ENCODE assay signal across 1 cellular context in the genomic region with DNA sequence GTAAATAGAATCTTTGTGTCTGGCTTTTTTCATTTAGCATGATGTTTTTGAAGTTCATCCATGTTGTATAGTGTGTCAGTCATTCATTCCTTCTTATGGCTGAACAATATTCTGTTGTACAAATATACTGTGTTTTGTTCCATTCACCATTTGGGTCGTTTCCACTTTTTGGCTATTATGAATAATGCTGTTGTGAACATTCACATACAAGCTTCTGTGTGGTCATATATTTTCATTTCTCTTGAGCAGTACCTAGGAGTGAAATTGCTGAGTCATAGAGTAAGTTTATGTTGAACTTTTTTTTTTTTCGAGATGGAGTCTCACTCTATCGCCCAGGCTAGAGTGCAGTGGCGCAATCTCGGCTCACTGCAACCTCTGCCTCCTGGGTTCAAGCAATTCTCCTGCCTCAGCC.
TF ChIP-seq lines count a peak whose summit lies in the region.

No MANE protein-coding gene starts in this region.

TF ChIP-seq in K562, 482 proteins besides CTCF, POLR2A, EP300 and RAD21 (continued from another document and continues in another):
- TF ChIP-seq, protein P1, sequence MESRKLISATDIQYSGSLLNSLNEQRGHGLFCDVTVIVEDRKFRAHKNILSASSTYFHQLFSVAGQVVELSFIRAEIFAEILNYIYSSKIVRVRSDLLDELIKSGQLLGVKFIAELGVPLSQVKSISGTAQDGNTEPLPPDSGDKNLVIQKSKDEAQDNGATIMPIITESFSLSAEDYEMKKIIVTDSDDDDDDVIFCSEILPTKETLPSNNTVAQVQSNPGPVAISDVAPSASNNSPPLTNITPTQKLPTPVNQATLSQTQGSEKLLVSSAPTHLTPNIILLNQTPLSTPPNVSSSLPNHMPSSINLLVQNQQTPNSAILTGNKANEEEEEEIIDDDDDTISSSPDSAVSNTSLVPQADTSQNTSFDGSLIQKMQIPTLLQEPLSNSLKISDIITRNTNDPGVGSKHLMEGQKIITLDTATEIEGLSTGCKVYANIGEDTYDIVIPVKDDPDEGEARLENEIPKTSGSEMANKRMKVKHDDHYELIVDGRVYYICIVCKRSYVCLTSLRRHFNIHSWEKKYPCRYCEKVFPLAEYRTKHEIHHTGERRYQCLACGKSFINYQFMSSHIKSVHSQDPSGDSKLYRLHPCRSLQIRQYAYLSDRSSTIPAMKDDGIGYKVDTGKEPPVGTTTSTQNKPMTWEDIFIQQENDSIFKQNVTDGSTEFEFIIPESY (CRISPR knock-in tag; IDR thresholded peaks at IDR 0.05): no peak
- TF ChIP-seq, protein P2, sequence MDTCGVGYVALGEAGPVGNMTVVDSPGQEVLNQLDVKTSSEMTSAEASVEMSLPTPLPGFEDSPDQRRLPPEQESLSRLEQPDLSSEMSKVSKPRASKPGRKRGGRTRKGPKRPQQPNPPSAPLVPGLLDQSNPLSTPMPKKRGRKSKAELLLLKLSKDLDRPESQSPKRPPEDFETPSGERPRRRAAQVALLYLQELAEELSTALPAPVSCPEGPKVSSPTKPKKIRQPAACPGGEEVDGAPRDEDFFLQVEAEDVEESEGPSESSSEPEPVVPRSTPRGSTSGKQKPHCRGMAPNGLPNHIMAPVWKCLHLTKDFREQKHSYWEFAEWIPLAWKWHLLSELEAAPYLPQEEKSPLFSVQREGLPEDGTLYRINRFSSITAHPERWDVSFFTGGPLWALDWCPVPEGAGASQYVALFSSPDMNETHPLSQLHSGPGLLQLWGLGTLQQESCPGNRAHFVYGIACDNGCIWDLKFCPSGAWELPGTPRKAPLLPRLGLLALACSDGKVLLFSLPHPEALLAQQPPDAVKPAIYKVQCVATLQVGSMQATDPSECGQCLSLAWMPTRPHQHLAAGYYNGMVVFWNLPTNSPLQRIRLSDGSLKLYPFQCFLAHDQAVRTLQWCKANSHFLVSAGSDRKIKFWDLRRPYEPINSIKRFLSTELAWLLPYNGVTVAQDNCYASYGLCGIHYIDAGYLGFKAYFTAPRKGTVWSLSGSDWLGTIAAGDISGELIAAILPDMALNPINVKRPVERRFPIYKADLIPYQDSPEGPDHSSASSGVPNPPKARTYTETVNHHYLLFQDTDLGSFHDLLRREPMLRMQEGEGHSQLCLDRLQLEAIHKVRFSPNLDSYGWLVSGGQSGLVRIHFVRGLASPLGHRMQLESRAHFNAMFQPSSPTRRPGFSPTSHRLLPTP (IDR thresholded peaks at IDR 0.05; ENCODE audit: borderline replicate concordance, extremely low read depth, insufficient read length): no peak
- TF ChIP-seq XRCC5 (IDR thresholded peaks at IDR 0.05; ENCODE audit: low read depth, low read length) (no peak), FOSL1 (tag; conservative IDR thresholded peaks at IDR 0.05) (no peak), BACH1 (tag; IDR thresholded peaks at IDR 0.05) (peak; percentile 94), ZNF316 (IDR thresholded peaks at IDR 0.05) (peak; percentile 99), HIVEP1 (CRISPR knock-in tag; IDR thresholded peaks at IDR 0.05) (no peak), ZNF133 (CRISPR knock-in tag; IDR thresholded peaks at IDR 0.05) (no peak), FOXM1 (IDR thresholded peaks at IDR 0.05; ENCODE audit: low read depth) (no peak), FOXM1 (CRISPR knock-in tag; IDR thresholded peaks at IDR 0.05; ENCODE audit: low read depth) (no peak), PPARD (CRISPR knock-in tag; IDR thresholded peaks at IDR 0.05) (no peak), ZNF197 (CRISPR knock-in tag; IDR thresholded peaks at IDR 0.05; ENCODE audit: low read depth) (no peak), E2F4 (CRISPR knock-in tag; IDR thresholded peaks at IDR 0.05; ENCODE audit: low read depth) (no peak), TCF15 (CRISPR knock-in tag; IDR thresholded peaks at IDR 0.05) (no peak), HDAC3 (IDR thresholded peaks at IDR 0.05; ENCODE audit: borderline replicate concordance, partially characterized antibody) (no peak), KDM1A (IDR thresholded peaks at IDR 0.05) (peak in 1 of 2 experiments; percentile 24; a peak in 1 of 4 replicates), YY1 (IDR thresholded peaks at IDR 0.05; ENCODE audit: borderline replicate concordance in 1 of 3, control insufficient read depth in 1 of 3, extremely low read depth in 1 of 3, insufficient read depth in 3 of 3, insufficient read length in 1 of 3, insufficient replicate concordance in 2 of 3, low read depth in 1 of 3, low read length in 2 of 3) (no peak), LARP7 (IDR thresholded peaks at IDR 0.05) (no peak), ZBTB40 (IDR thresholded peaks at IDR 0.05) (no peak), ZBTB40 (CRISPR knock-in tag; IDR thresholded peaks at IDR 0.05) (no peak), ASH1L (IDR thresholded peaks at IDR 0.05; ENCODE audit: borderline replicate concordance, low read depth, partially characterized antibody) (no peak), ZNF124 (CRISPR knock-in tag; IDR thresholded peaks at IDR 0.05) (no peak), MYBL2 (IDR thresholded peaks at IDR 0.05; ENCODE audit: low read depth) (no peak), MYBL2 (CRISPR knock-in tag; IDR thresholded peaks at IDR 0.05; ENCODE audit: borderline replicate concordance) (no peak), RBM34 (IDR thresholded peaks at IDR 0.05; ENCODE audit: borderline replicate concordance, insufficient read depth, low read length) (no peak)
- TF ChIP-seq, protein P3, sequence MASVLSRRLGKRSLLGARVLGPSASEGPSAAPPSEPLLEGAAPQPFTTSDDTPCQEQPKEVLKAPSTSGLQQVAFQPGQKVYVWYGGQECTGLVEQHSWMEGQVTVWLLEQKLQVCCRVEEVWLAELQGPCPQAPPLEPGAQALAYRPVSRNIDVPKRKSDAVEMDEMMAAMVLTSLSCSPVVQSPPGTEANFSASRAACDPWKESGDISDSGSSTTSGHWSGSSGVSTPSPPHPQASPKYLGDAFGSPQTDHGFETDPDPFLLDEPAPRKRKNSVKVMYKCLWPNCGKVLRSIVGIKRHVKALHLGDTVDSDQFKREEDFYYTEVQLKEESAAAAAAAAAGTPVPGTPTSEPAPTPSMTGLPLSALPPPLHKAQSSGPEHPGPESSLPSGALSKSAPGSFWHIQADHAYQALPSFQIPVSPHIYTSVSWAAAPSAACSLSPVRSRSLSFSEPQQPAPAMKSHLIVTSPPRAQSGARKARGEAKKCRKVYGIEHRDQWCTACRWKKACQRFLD (CRISPR knock-in tag; IDR thresholded peaks at IDR 0.05): no peak
- TF ChIP-seq, protein P4, sequence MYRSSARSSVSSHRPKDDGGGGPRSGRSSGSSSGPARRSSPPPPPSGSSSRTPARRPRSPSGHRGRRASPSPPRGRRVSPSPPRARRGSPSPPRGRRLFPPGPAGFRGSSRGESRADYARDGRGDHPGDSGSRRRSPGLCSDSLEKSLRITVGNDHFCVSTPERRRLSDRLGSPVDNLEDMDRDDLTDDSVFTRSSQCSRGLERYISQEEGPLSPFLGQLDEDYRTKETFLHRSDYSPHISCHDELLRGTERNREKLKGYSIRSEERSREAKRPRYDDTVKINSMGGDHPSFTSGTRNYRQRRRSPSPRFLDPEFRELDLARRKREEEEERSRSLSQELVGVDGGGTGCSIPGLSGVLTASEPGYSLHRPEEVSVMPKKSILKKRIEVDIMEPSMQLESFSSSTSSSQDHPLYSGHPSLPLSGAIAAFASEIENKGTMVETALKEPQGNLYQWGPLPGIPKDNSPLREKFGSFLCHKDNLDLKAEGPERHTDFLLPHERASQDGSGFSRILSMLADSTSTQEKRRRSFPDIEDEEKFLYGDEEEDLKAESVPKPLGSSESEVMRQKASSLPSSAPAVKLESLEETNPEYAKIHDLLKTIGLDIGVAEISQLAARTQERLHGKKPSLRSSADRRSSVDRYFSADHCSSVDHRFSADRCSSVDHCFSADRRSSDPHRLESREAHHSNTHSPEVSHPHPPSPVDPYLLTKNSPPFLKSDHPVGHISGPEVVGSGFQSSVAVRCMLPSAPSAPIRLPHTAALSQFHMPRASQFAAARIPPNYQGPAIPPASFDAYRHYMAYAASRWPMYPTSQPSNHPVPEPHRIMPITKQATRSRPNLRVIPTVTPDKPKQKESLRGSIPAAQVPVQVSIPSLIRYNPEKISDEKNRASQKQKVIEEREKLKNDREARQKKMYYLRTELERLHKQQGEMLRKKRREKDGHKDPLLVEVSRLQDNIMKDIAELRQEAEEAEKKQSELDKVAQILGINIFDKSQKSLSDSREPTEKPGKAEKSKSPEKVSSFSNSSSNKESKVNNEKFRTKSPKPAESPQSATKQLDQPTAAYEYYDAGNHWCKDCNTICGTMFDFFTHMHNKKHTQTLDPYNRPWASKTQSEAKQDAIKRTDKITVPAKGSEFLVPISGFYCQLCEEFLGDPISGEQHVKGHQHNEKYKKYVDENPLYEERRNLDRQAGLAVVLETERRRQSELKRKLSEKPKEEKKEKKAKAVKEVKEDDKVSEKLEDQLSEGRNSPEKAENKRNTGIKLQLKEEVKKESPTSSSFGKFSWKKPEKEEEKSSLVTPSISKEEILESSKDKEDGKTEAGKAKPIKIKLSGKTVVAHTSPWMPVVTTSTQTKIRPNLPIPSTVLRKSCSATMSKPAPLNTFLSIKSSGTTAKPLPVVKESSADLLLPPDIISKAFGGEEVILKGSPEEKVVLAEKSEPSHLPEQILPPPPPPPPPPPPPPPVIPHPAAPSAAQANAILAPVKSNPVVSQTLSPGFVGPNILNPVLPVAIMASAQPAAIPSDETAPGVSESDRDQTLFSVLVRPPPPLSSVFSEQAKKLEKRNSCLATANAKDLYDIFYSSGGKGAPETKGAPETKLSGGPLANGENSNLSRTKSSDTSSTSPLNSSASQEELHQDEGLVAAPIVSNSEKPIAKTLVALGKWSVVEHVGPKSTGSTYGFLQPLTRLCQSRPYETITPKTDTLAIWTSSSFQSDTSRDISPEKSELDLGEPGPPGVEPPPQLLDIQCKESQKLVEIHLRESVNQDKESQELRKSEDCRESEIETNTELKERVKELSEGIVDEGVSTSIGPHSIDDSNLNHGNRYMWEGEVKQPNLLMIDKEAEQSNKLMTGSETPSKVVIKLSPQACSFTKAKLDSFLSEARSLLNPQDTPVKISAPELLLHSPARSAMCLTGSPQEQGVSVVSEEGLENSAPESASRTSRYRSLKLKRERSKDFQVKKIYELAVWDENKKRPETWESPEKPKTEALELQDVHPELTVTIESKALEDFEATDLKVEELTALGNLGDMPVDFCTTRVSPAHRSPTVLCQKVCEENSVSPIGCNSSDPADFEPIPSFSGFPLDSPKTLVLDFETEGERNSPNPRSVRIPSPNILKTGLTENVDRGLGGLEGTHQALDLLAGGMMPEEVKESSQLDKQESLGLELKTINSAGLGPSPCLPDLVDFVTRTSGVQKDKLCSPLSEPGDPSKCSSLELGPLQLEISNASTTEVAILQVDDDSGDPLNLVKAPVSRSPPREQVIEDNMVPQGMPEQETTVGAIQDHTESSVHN (IDR thresholded peaks at IDR 0.05; ENCODE audit: borderline replicate concordance in 1 of 2, low read depth in 1 of 2): 0 out of 4 replicates have a peak, but pooled peaks of 1 of the 2 experiments have one; percentile 41
